ENCODE assay signal across 1 cellular context in the genomic region with DNA sequence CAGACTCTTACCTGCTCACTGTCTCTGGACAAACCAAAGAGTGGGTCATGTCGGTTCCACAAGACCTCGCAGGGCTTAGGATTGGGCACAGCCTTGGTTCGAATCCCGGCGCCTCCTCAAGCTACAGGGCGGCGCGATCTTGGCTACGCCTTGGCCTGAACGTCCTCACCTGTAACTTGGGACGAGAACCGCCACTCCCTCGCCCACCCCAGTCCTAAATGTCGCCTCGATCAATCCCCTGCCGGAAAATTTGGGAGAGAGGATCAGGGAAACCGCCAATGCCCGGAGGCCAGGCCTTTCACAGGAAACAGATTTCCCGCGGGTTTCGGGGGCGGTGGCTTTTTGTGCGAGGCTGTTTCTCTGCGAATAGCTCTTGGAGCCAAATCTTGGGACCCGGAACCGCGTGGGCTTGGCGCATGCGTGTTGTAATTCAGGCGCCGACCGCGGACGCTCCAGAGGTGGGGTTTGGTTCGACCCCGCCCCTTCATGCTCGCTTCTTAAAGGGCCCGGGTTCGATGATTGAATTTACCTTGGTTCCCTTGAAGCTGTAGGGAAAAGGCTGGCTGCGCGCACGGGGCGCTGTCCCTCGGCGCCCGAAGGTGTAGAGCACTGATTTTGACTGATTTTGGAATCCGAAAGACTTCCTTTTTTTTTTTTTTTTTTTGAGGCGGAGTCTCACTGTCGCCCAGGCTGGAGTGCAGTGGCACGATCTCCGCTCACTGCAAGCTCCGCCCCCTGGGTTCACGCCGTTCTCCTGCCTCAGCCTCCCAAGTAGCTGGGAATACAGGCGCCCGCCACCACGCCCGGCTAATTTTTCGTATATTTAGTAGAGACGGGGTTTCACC.
TF ChIP-seq lines count a peak whose summit lies in the region.

A gene with protein sequence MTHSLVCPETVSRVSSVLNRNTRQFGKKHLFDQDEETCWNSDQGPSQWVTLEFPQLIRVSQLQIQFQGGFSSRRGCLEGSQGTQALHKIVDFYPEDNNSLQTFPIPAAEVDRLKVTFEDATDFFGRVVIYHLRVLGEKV (minus strand): TSS at position 403 of the 845 bp plus-strand sequence. CDS start 354 bp downstream, at position 49.

TF ChIP-seq in WTC11, 78 proteins besides CTCF, POLR2A, EP300 and RAD21 (continued from another document):
- TF ChIP-seq, protein P1, sequence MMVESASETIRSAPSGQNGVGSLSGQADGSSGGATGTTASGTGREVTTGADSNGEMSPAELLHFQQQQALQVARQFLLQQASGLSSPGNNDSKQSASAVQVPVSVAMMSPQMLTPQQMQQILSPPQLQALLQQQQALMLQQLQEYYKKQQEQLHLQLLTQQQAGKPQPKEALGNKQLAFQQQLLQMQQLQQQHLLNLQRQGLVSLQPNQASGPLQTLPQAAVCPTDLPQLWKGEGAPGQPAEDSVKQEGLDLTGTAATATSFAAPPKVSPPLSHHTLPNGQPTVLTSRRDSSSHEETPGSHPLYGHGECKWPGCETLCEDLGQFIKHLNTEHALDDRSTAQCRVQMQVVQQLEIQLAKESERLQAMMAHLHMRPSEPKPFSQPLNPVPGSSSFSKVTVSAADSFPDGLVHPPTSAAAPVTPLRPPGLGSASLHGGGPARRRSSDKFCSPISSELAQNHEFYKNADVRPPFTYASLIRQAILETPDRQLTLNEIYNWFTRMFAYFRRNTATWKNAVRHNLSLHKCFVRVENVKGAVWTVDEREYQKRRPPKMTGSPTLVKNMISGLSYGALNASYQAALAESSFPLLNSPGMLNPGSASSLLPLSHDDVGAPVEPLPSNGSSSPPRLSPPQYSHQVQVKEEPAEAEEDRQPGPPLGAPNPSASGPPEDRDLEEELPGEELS (CRISPR knock-in tag; IDR thresholded peaks at IDR 0.05): no peak
- no peak for TF ChIP-seq KAT7 (CRISPR knock-in tag; IDR thresholded peaks at IDR 0.05; ENCODE audit: borderline replicate concordance)
- TF ChIP-seq, protein P2, sequence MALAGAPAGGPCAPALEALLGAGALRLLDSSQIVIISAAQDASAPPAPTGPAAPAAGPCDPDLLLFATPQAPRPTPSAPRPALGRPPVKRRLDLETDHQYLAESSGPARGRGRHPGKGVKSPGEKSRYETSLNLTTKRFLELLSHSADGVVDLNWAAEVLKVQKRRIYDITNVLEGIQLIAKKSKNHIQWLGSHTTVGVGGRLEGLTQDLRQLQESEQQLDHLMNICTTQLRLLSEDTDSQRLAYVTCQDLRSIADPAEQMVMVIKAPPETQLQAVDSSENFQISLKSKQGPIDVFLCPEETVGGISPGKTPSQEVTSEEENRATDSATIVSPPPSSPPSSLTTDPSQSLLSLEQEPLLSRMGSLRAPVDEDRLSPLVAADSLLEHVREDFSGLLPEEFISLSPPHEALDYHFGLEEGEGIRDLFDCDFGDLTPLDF (CRISPR knock-in tag; IDR thresholded peaks at IDR 0.05): no peak
- TF ChIP-seq CREM (CRISPR knock-in tag; IDR thresholded peaks at IDR 0.05): 0 out of 2 replicates have a peak, but pooled peaks have one; percentile 25
- no peak for TF ChIP-seq NFYB (CRISPR knock-in tag; conservative IDR thresholded peaks at IDR 0.05; ENCODE audit: low read depth)
- TF ChIP-seq, protein P3, sequence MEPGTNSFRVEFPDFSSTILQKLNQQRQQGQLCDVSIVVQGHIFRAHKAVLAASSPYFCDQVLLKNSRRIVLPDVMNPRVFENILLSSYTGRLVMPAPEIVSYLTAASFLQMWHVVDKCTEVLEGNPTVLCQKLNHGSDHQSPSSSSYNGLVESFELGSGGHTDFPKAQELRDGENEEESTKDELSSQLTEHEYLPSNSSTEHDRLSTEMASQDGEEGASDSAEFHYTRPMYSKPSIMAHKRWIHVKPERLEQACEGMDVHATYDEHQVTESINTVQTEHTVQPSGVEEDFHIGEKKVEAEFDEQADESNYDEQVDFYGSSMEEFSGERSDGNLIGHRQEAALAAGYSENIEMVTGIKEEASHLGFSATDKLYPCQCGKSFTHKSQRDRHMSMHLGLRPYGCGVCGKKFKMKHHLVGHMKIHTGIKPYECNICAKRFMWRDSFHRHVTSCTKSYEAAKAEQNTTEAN (CRISPR knock-in tag; IDR thresholded peaks at IDR 0.05): no peak
- TF ChIP-seq ZNF671 (CRISPR knock-in tag; IDR thresholded peaks at IDR 0.05): no peak
- TF ChIP-seq ZBTB21 (CRISPR knock-in tag; IDR thresholded peaks at IDR 0.05; ENCODE audit: borderline replicate concordance): no peak
- TF ChIP-seq TEAD1 (CRISPR knock-in tag; IDR thresholded peaks at IDR 0.05): no peak
- TF ChIP-seq, protein P4, sequence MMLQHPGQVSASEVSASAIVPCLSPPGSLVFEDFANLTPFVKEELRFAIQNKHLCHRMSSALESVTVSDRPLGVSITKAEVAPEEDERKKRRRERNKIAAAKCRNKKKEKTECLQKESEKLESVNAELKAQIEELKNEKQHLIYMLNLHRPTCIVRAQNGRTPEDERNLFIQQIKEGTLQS (CRISPR knock-in tag; conservative IDR thresholded peaks at IDR 0.05): no peak
- TF ChIP-seq, protein P5, sequence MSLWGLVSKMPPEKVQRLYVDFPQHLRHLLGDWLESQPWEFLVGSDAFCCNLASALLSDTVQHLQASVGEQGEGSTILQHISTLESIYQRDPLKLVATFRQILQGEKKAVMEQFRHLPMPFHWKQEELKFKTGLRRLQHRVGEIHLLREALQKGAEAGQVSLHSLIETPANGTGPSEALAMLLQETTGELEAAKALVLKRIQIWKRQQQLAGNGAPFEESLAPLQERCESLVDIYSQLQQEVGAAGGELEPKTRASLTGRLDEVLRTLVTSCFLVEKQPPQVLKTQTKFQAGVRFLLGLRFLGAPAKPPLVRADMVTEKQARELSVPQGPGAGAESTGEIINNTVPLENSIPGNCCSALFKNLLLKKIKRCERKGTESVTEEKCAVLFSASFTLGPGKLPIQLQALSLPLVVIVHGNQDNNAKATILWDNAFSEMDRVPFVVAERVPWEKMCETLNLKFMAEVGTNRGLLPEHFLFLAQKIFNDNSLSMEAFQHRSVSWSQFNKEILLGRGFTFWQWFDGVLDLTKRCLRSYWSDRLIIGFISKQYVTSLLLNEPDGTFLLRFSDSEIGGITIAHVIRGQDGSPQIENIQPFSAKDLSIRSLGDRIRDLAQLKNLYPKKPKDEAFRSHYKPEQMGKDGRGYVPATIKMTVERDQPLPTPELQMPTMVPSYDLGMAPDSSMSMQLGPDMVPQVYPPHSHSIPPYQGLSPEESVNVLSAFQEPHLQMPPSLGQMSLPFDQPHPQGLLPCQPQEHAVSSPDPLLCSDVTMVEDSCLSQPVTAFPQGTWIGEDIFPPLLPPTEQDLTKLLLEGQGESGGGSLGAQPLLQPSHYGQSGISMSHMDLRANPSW (CRISPR knock-in tag; conservative IDR thresholded peaks at IDR 0.05; ENCODE audit: low read depth): no peak
TF ChIP-seq in WTC11: peak in this region for 6.
